In genomic region chr2:69777778-69778089, GRCh38 we compare ENCODE assay signal across 21 cellular contexts. TPM values are rescaled to one million over a fixed set of nuclear protein-coding genes. Genes with fewer than 3 reads are reported as not detected.
DNase-seq lines count a peak whose midpoint lies in the region; ATAC-seq and TF ChIP-seq lines count a peak whose summit lies in the region.
"Had no signal": no experiment of that assay in that cellular context is flagged by ENCODE, and none has a peak within 500 bp of the region (broad histone marks: within the 10 kb centered on the region; RNA-seq: fewer than 3 reads in every experiment).

No MANE protein-coding gene starts in this region.

- intact Hi-C loops in body of pancreas (cut with DNase I), result no loop called here

- TF ChIP-seq CTCF in HEK293 (tag by site-specific recombination; IDR thresholded peaks at IDR 0.05), result no peak
- no peak for TF ChIP-seq CTCF in body of pancreas (IDR thresholded peaks at IDR 0.05)

- H3K4me1 ChIP-seq in HEK293 (ENCODE audit: control insufficient read depth, insufficient read depth, low read length) (peaks cover 20% of the 10 kb centered on the region), body of pancreas (peaks cover 92% of the 10 kb centered on the region)

- ATAC-seq in body of pancreas (no peak), HG02571 (IDR thresholded peaks at IDR 0.05; ENCODE audit: unreplicated experiment) (no peak), HG03135 (IDR thresholded peaks at IDR 0.05; ENCODE audit: unreplicated experiment) (no peak)

- no peaks in the 10 kb centered on the region for H3K36me3 ChIP-seq in HEK293 (ENCODE audit: control insufficient read depth in 2 of 2, insufficient read depth in 1 of 2, low read length in 2 of 2)
- no peaks in the 10 kb centered on the region for H3K36me3 ChIP-seq in body of pancreas (replicated peaks in 1 of 2; ENCODE audit: insufficient read depth in 1 of 2, low read depth in 2 of 2)
- H3K36me3 ChIP-seq: MG63, Peyer's patch had no signal

- H3K27ac ChIP-seq in HEK293 (ENCODE audit: extremely low read depth, low read depth, low read length) (0 out of 2 replicates have a peak overlapping the region, but pooled peaks have one; percentile 17), body of pancreas (peak overlapping the region in 3 of 4 donors; percentile 25 to 76 (median 27))
- H3K27ac ChIP-seq: GM23248, SK-N-MC had no signal

- WGBS in body of pancreas, 2 donors, result 80 to 84% methylated on average over 4 of the region's 4 CpGs

- POLR2A ChIA-PET in HEK293 (lab: Yijun Ruan, JAX), result no interaction called here

- no peak for DNase-seq in body of pancreas
- DNase-seq in islet precursor cell, result peak; percentile 44
- DNase-seq in OCI-M1 (lab: John Stamatoyannopoulos, UW), result no peak
- no peak for DNase-seq in activated CD8-positive, alpha-beta memory T cell treated with anti-CD3 and anti-CD28 coated beads, Interleukin-2, amount 50 U/mL, for 4 hours
- DNase-seq: ACHN, AML-193, COR-L47, DMS153, GM23248, HFFc6, Karpas-422, MG63, NCI-H1092 treated with DMSO at 0.1 percent for 48 hours, NCI-H2081 treated with DMSO at 0.1 percent for 48 hours, NCI-H510A treated with DMSO at 0.1 percent for 48 hours, Peyer's patch, Right ventricle myocardium superior had no signal

- no peak overlapping the region for H3K4me3 ChIP-seq in HEK293 (ENCODE audit: low read depth, low read length)
- no peak overlapping the region for H3K4me3 ChIP-seq in body of pancreas
- H3K4me3 ChIP-seq: GM23248, MG63, Peyer's patch, SK-N-MC had no signal

- no peaks in the 10 kb centered on the region for H3K27me3 ChIP-seq in body of pancreas
- H3K27me3 ChIP-seq: MG63, Peyer's patch had no signal

- CTCF ChIA-PET in HEK293 (lab: Yijun Ruan, JAX), result no interaction called here

- TF ChIP-seq POLR2A in body of pancreas (IDR thresholded peaks at IDR 0.05), result no peak

- H3K9me3 ChIP-seq in HEK293 (ENCODE audit: control insufficient read depth, insufficient read depth, low read depth, low read length) (no peaks in the 10 kb centered on the region), body of pancreas (no peaks in the 10 kb centered on the region)
- H3K9me3 ChIP-seq: MG63, Peyer's patch had no signal

TF ChIP-seq in HEK293, 187 proteins besides CTCF, POLR2A, EP300 and RAD21:
- TF ChIP-seq ZNF473 (tag by site-specific recombination; IDR thresholded peaks at IDR 0.05), result no peak
- no peak for TF ChIP-seq GFI1B (tag by site-specific recombination; IDR thresholded peaks at IDR 0.05)
- TF ChIP-seq PBX3 (CRISPR knock-in tag; IDR thresholded peaks at IDR 0.05), result no peak
- no peak for TF ChIP-seq ZNF341 (tag by site-specific recombination; IDR thresholded peaks at IDR 0.05; ENCODE audit: low read depth)
- TF ChIP-seq ZNF76 (tag by site-specific recombination; IDR thresholded peaks at IDR 0.05; ENCODE audit: borderline replicate concordance, low read depth), result no peak
- no peak for TF ChIP-seq ZBTB21 (tag by site-specific recombination; IDR thresholded peaks at IDR 0.05)
- no peak for TF ChIP-seq ZNF449 (tag by site-specific recombination; IDR thresholded peaks at IDR 0.05)
- no peak for TF ChIP-seq ZNF639 (tag by site-specific recombination; IDR thresholded peaks at IDR 0.05)
- no peak for TF ChIP-seq ZNF549 (tag by site-specific recombination; IDR thresholded peaks at IDR 0.05)
- TF ChIP-seq ZNF548 (tag by site-specific recombination; IDR thresholded peaks at IDR 0.05), result no peak
- TF ChIP-seq RBAK (tag by site-specific recombination; IDR thresholded peaks at IDR 0.05), result no peak
- TF ChIP-seq ZNF174 (tag by site-specific recombination; IDR thresholded peaks at IDR 0.05), result no peak
- TF ChIP-seq ZNF843 (tag by site-specific recombination; IDR thresholded peaks at IDR 0.05), result no peak
- TF ChIP-seq EGR2 (tag by site-specific recombination; IDR thresholded peaks at IDR 0.05; ENCODE audit: low read depth), result no peak
- TF ChIP-seq ZNF670 (tag by site-specific recombination; IDR thresholded peaks at IDR 0.05; ENCODE audit: low read depth), result no peak
- TF ChIP-seq ZNF16 (tag by site-specific recombination; IDR thresholded peaks at IDR 0.05; ENCODE audit: low read depth), result no peak
- TF ChIP-seq KLF8 (tag by site-specific recombination; IDR thresholded peaks at IDR 0.05), result no peak
- no peak for TF ChIP-seq FEZF1 (tag by site-specific recombination; IDR thresholded peaks at IDR 0.05)
- TF ChIP-seq BCL11A (tag by site-specific recombination; IDR thresholded peaks at IDR 0.05; ENCODE audit: low read depth), result no peak
- TF ChIP-seq KLF7 (tag by site-specific recombination; IDR thresholded peaks at IDR 0.05; ENCODE audit: borderline replicate concordance), result no peak

RNA-seq across cellular contexts. Expression of gene ANXA4, which starts 35.8 kb away (rescaled TPM):
- 100 to 1,000 TPM; 382 to 399 TPM for total RNA-seq in body of pancreas

RNA-seq across cellular contexts. Expression of gene GMCL1, which starts 51.7 kb away (rescaled TPM):
- 10 to 100 TPM; 16.1 to 31.6 TPM for total RNA-seq in body of pancreas
